8 cellular contexts compared by ENCODE assay signal in the genomic region with DNA sequence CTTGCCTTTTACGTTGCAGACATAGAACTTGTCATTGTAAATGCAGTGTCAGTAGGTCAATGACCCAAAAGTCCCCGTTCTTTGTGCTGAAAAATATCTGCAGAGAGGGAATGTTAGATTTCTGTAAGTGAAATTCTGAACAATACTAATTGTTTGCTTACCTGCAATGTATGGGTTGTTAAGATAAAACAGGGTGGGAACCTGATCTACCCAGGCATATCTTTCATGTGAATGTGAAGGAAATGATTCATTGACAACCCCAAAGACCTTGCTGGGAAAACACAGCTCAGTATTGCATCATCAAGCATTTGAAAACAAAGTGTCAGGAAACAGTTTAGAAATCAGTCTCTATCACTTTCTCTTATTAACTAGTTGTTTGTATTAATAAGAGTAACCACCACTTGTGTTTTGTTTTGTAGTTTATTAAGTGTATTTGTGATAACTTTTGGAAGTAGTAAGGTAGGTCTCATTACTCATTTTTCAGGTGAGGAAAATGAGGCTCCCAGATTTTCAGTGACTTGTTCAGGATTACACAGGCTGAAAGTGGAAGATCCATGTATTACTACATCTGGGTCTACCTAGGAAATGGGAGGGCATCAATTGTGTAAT. TPM values are rescaled to one million over a fixed set of nuclear protein-coding genes. Genes with fewer than 3 reads are reported as not detected.
DNase-seq lines count a peak whose midpoint lies in the region; ATAC-seq and TF ChIP-seq lines count a peak whose summit lies in the region.

No MANE protein-coding gene starts in this region.

- H3K36me3 ChIP-seq in HUES64 (ENCODE audit: insufficient read depth, low read length) (0 out of 2 replicates have a peak, but pooled peaks cover 6% of the 10 kb centered on the region), uterus (no peaks in the 10 kb centered on the region)

- TF ChIP-seq CTCF in GM10248 (IDR thresholded peaks at IDR 0.05; ENCODE audit: control extremely low read depth, extremely low read depth, low read depth, missing control alignments) = no peak
- TF ChIP-seq CTCF in uterus (IDR thresholded peaks at IDR 0.05) = no peak

- H3K4me1 Mint-ChIP-seq in activated naive CD8-positive, alpha-beta T cell treated with anti-CD3 and anti-CD28 coated beads, Interleukin-2, amount 50 U/mL, for 24 hours = peaks cover 24% of the 10 kb centered on the region
- peaks cover 14 to 18% of the 10 kb centered on the region in 2 donors for H3K4me1 Mint-ChIP-seq in immature natural killer cell

- no peaks in the 10 kb centered on the region for H3K27me3 Mint-ChIP-seq in activated naive CD8-positive, alpha-beta T cell treated with anti-CD3 and anti-CD28 coated beads, Interleukin-2, amount 50 U/mL, for 24 hours
- H3K27me3 Mint-ChIP-seq in immature natural killer cell (ENCODE audit: low read depth in 3 of 3) = peaks cover 0 to 3% (median 0%) of the 10 kb centered on the region in 3 donors

- 68% methylated on average over 2 of the region's 2 CpGs for whole genome bisulfite sequencing in HUES64

- peak; percentile 86 for ATAC-seq in activated naive CD8-positive, alpha-beta T cell treated with anti-CD3 and anti-CD28 coated beads, Interleukin-2, amount 50 U/mL, for 24 hours

- intact Hi-C loops in uterus (cut with DNase I; ENCODE audit: low total_unique reads) = no loop called here

- peak overlapping the region; percentile 64 for H3K4me3 Mint-ChIP-seq in activated naive CD8-positive, alpha-beta T cell treated with anti-CD3 and anti-CD28 coated beads, Interleukin-2, amount 50 U/mL, for 24 hours
- H3K4me3 Mint-ChIP-seq in immature natural killer cell = peak overlapping the region in 3 of 5 donors; percentile 1 to 27 (median 21)

- H3K27ac Mint-ChIP-seq in activated naive CD8-positive, alpha-beta T cell treated with anti-CD3 and anti-CD28 coated beads, Interleukin-2, amount 50 U/mL, for 24 hours = peak overlapping the region; percentile 92
- peak overlapping the region in 5 of 6 donors; percentile 3 to 69 (median 42) for H3K27ac Mint-ChIP-seq in immature natural killer cell

- CTCF ChIA-PET in GM10248 (lab: Yijun Ruan, JAX) = interaction anchor here (1.3 kb wide), 1 partner anchor 10 kb away, joined by 3 read pairs; no protein-coding TSS in a partner anchor

- H3K36me3 Mint-ChIP-seq in activated naive CD8-positive, alpha-beta T cell treated with anti-CD3 and anti-CD28 coated beads, Interleukin-2, amount 50 U/mL, for 24 hours (ENCODE audit: low read depth) = no peaks in the 10 kb centered on the region
- H3K36me3 Mint-ChIP-seq in immature natural killer cell = peaks cover 3 to 17% (median 3%) of the 10 kb centered on the region in 3 donors

- peaks cover 10% of the 10 kb centered on the region for H3K9me3 Mint-ChIP-seq in activated naive CD8-positive, alpha-beta T cell treated with anti-CD3 and anti-CD28 coated beads, Interleukin-2, amount 50 U/mL, for 24 hours
- H3K9me3 Mint-ChIP-seq in immature natural killer cell = peaks cover 0 to 2% (median 0%) of the 10 kb centered on the region in 6 donors

- H3K4me3 ChIP-seq in HUES64 (ENCODE audit: low read length) (no peak overlapping the region), uterus (no peak overlapping the region)

- H3K27ac ChIP-seq in HUES64 (ENCODE audit: low read depth, low read length) (peak overlapping the region; percentile 44; the same call in 1 of the 2 replicates), uterus (peak overlapping the region; percentile 29 to 76)

- H3K9ac ChIP-seq in HUES64 (ENCODE audit: low read depth, low read length) = no peak overlapping the region

- POLR2A ChIA-PET in GM10248 (lab: Yijun Ruan, JAX) = no interaction called here

- peaks cover 15% of the 10 kb centered on the region for H3K9me3 ChIP-seq in HUES64 (ENCODE audit: insufficient read depth, low read depth, low read length)
- no peaks in the 10 kb centered on the region for H3K9me3 ChIP-seq in uterus

- no peak for TF ChIP-seq POLR2A in uterus (IDR thresholded peaks at IDR 0.05)

- H3K4me1 ChIP-seq in HUES64 (ENCODE audit: insufficient read depth, low read length) = peaks cover 14% of the 10 kb centered on the region
- H3K4me1 ChIP-seq in uterus = peaks cover 0 to 4% of the 10 kb centered on the region in 2 donors

- H3K27me3 ChIP-seq in HUES64 (ENCODE audit: insufficient read depth, low read length) (no peaks in the 10 kb centered on the region), uterus (no peaks in the 10 kb centered on the region)

- DNase-seq in GM10248 (ENCODE audit: extremely low spot score) (peak; percentile 16), immature natural killer cell (no peak), uterus (no peak), NCI-H2081 (lab: John Stamatoyannopoulos, UW) (no peak), SHP77 (lab: John Stamatoyannopoulos, UW) (no peak)
- no peak for DNase-seq in activated naive CD8-positive, alpha-beta T cell treated with anti-CD3 and anti-CD28 coated beads, Interleukin-2, amount 50 U/mL, for 24 hours
- DNase-seq in activated effector memory CD4-positive, alpha-beta T cell treated with anti-CD3 and anti-CD28 coated beads, Interleukin-2, amount 50 U/mL, for 16 hours = no peak

RNA-seq across cellular contexts. Expression of a gene that starts 57.9 kb away (rescaled TPM):
- polyA plus RNA-seq in HUES64 (2013, experiment 1 of 2) = 197 TPM
- polyA plus RNA-seq in HUES64 (2013, experiment 2 of 2) = 203 TPM
- 100 to 1,000 TPM in 1 of 3 donors, 10 to 100 TPM in 2; 52.6 to 116 (median 92.7) TPM for polyA plus RNA-seq in immature natural killer cell
- 100 to 1,000 TPM; 234 to 487 (median 372) TPM for total RNA-seq in uterus
